ENCODE assay signal across 1 cellular context in the genomic region with DNA sequence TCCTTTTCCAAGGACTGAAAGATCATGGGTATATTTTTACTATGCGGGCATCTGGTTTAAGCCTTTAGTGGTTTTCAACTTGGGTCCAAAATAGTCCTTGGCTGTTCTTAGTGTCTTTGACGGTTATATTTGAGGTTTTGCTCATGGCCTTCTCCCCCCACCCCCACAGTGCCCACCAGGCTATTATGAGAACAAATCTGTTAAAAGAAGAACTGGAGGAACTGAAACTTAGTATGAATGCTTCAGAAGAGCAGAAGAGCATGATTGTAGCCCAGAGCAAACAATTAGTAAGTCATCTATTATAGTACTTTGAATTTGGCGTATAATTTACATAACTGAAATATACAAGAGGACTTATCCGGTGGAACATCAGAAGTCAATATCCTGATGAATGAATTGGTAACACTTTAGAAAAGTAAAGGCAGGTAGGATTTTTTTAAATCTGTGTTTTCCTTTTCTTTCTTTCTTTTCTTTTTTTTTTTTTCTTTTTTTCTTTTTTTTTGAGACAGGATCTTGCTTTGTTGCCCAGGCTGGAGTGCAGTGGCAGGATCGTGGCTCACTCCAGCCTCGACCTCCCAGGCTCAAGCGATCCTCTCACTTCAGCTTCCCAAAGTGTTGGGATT.
TF ChIP-seq lines count a peak whose summit lies in the region.

No MANE protein-coding gene starts in this region.

TF ChIP-seq in GM23338, 12 proteins besides CTCF, POLR2A, EP300 and RAD21 (continued from another document):
- TF ChIP-seq, protein P1, sequence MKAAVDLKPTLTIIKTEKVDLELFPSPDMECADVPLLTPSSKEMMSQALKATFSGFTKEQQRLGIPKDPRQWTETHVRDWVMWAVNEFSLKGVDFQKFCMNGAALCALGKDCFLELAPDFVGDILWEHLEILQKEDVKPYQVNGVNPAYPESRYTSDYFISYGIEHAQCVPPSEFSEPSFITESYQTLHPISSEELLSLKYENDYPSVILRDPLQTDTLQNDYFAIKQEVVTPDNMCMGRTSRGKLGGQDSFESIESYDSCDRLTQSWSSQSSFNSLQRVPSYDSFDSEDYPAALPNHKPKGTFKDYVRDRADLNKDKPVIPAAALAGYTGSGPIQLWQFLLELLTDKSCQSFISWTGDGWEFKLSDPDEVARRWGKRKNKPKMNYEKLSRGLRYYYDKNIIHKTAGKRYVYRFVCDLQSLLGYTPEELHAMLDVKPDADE (IDR thresholded peaks at IDR 0.05), result no peak
- TF ChIP-seq EZH2 (IDR thresholded peaks at IDR 0.05; ENCODE audit: low read depth, unreplicated experiment), result no peak
- TF ChIP-seq ZNF114 (CRISPR knock-in tag; IDR thresholded peaks at IDR 0.05), result no peak
- TF ChIP-seq, protein P2, sequence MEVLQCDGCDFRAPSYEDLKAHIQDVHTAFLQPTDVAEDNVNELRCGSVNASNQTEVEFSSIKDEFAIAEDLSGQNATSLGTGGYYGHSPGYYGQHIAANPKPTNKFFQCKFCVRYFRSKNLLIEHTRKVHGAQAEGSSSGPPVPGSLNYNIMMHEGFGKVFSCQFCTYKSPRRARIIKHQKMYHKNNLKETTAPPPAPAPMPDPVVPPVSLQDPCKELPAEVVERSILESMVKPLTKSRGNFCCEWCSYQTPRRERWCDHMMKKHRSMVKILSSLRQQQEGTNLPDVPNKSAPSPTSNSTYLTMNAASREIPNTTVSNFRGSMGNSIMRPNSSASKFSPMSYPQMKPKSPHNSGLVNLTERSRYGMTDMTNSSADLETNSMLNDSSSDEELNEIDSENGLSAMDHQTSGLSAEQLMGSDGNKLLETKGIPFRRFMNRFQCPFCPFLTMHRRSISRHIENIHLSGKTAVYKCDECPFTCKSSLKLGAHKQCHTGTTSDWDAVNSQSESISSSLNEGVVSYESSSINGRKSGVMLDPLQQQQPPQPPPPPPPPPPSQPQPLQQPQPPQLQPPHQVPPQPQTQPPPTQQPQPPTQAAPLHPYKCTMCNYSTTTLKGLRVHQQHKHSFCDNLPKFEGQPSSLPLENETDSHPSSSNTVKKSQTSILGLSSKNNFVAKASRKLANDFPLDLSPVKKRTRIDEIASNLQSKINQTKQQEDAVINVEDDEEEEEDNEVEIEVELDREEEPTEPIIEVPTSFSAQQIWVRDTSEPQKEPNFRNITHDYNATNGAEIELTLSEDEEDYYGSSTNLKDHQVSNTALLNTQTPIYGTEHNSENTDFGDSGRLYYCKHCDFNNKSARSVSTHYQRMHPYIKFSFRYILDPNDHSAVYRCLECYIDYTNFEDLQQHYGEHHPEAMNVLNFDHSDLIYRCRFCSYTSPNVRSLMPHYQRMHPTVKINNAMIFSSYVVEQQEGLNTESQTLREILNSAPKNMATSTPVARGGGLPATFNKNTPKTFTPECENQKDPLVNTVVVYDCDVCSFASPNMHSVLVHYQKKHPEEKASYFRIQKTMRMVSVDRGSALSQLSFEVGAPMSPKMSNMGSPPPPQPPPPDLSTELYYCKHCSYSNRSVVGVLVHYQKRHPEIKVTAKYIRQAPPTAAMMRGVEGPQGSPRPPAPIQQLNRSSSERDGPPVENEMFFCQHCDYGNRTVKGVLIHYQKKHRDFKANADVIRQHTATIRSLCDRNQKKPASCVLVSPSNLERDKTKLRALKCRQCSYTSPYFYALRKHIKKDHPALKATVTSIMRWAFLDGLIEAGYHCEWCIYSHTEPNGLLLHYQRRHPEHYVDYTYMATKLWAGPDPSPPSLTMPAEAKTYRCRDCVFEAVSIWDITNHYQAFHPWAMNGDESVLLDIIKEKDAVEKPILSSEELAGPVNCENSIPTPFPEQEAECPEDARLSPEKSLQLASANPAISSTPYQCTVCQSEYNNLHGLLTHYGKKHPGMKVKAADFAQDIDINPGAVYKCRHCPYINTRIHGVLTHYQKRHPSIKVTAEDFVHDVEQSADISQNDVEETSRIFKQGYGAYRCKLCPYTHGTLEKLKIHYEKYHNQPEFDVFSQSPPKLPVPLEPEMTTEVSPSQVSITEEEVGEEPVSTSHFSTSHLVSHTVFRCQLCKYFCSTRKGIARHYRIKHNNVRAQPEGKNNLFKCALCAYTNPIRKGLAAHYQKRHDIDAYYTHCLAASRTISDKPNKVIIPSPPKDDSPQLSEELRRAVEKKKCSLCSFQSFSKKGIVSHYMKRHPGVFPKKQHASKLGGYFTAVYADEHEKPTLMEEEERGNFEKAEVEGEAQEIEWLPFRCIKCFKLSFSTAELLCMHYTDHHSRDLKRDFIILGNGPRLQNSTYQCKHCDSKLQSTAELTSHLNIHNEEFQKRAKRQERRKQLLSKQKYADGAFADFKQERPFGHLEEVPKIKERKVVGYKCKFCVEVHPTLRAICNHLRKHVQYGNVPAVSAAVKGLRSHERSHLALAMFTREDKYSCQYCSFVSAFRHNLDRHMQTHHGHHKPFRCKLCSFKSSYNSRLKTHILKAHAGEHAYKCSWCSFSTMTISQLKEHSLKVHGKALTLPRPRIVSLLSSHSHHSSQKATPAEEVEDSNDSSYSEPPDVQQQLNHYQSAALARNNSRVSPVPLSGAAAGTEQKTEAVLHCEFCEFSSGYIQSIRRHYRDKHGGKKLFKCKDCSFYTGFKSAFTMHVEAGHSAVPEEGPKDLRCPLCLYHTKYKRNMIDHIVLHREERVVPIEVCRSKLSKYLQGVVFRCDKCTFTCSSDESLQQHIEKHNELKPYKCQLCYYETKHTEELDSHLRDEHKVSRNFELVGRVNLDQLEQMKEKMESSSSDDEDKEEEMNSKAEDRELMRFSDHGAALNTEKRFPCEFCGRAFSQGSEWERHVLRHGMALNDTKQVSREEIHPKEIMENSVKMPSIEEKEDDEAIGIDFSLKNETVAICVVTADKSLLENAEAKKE (CRISPR knock-in tag; IDR thresholded peaks at IDR 0.05), result no peak
- no peak for TF ChIP-seq ZNF331 (CRISPR knock-in tag; IDR thresholded peaks at IDR 0.05; ENCODE audit: low read depth)
- TF ChIP-seq JUNB (IDR thresholded peaks at IDR 0.05; ENCODE audit: unreplicated experiment), result no peak
- no peak for TF ChIP-seq POLR2AphosphoS5 (IDR thresholded peaks at IDR 0.05; ENCODE audit: low read depth)
- TF ChIP-seq STAT1 (IDR thresholded peaks at IDR 0.05; ENCODE audit: unreplicated experiment), result no peak
- TF ChIP-seq EZH2phosphoT487 (IDR thresholded peaks at IDR 0.05; ENCODE audit: unreplicated experiment), result no peak
- TF ChIP-seq NANOG (IDR thresholded peaks at IDR 0.05; ENCODE audit: borderline replicate concordance), result no peak
- no peak for TF ChIP-seq CREB1 (CRISPR knock-in tag; IDR thresholded peaks at IDR 0.05; ENCODE audit: low read depth)
TF ChIP-seq in GM23338: peak in this region for 0.
